ENCODE assay signal across 18 cellular contexts in the genomic region with DNA sequence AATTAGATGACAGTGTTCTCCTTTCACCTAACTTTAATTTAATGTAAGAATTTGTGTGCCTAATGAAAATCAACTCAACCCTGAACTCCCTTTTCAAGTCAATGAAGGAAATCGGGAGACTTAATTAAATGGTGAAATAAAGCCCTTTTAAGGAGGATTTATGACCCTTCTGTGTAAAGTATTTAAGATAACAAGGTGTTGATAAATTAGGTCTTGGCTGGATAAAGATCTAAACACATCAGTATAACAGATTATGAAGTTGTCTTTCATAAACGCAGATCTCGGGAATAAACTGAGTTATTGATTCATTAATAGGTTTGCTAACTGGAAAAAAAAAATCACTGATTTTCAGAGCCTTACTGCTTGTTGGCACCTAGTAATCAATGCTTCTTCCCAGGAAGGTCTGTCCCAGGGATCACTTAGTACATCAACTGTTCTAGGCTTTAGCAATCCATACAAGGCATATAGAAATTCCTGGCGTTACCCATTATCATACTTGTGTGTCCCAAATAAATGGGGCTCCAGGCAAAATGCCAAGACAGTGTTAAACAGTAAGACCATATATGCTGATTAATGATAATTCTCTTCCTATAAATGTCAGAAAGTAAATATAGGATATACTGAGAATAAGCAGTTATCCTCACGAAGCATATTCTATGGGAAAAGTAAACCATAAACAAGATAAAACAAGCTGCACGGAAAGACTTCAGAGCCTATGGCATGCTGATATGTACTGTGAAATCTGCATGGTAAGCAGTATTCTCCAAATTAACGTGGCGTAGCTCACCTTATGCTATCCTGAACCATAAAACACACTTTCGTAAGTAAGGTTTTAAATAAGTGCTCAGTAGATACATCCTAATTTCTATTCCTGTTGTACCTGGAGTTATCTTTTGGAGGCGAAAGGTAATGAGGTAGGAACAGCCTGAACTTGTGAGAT.
"Had no signal": no experiment of that assay in that cellular context is flagged by ENCODE, and none has a peak within 500 bp of the region (broad histone marks: within the 10 kb centered on the region; RNA-seq: fewer than 3 reads in every experiment).

No MANE protein-coding gene starts in this region.

- H2AFZ ChIP-seq: neural progenitor cell had no signal

- H3K27ac ChIP-seq: esophagus squamous epithelium, heart left ventricle, neural progenitor cell, ovary had no signal

- H3K4me3 Mint-ChIP-seq: effector memory CD8-positive, alpha-beta T cell; neural progenitor cell had no signal

- H3K27me3 Mint-ChIP-seq: effector memory CD8-positive, alpha-beta T cell; naive thymus-derived CD8-positive, alpha-beta T cell had no signal

- H3K9me3 Mint-ChIP-seq: effector memory CD8-positive, alpha-beta T cell; naive thymus-derived CD8-positive, alpha-beta T cell; neural progenitor cell had no signal

- H3K4me2 ChIP-seq: neural progenitor cell, smooth muscle cell had no signal

- FAIRE-seq: islet of Langerhans had no signal

- ATAC-seq: effector memory CD8-positive, alpha-beta T cell; heart left ventricle; mucosa of descending colon; right cardiac atrium had no signal

- DNase-seq: effector memory CD8-positive, alpha-beta T cell; esophagus squamous epithelium; foreskin melanocyte; heart left ventricle; hypothalamus; kidney glomerular epithelial cell; mammary epithelial cell; mucosa of descending colon; nucleus accumbens; ovary; right cardiac atrium; stimulated activated CD4-positive, alpha-beta T cell treated with anti-CD3 and anti-CD28 coated beads, Interleukin-2, amount 100 ng/mL, for 48 hours; stimulated activated naive CD4-positive, alpha-beta T cell treated with Interleukin-2 at 50 U/mL for 16 hours; trophoblast cell had no signal

- H3K27ac Mint-ChIP-seq: effector memory CD8-positive, alpha-beta T cell; neural progenitor cell had no signal

- H3K9me3 ChIP-seq: esophagus squamous epithelium, heart left ventricle, mucosa of descending colon, ovary had no signal

- H3K36me3 Mint-ChIP-seq: neural progenitor cell had no signal

- H3K4me3 ChIP-seq: esophagus squamous epithelium, heart left ventricle, mucosa of descending colon, neural progenitor cell, ovary, smooth muscle cell had no signal

- H3K4me1 ChIP-seq: esophagus squamous epithelium, heart left ventricle, neural progenitor cell had no signal

- H3K27me3 ChIP-seq: esophagus squamous epithelium, heart left ventricle, neural progenitor cell, ovary had no signal

- H3K36me3 ChIP-seq: esophagus squamous epithelium, heart left ventricle, neural progenitor cell, ovary had no signal

- H3K9ac ChIP-seq: neural progenitor cell had no signal
